ENCODE assay signal across 8 cellular contexts in genomic region chr12:46382425-46382973, GRCh38. TPM values are rescaled to one million over a fixed set of nuclear protein-coding genes. Genes with fewer than 3 reads are reported as not detected.
A peak's percentile ranks its signal among the peaks of the same experiment; 100 is the strongest.
DNase-seq lines count a peak whose midpoint lies in the region; ATAC-seq, FAIRE-seq and TF ChIP-seq lines count a peak whose summit lies in the region.

No MANE protein-coding gene starts in this region.

- H3K9me3 ChIP-seq in cardiac muscle cell (ENCODE audit: low read depth) (no peaks in the 10 kb centered on the region), ascending aorta (no peaks in the 10 kb centered on the region), lower lobe of right lung (no peaks in the 10 kb centered on the region), upper lobe of right lung (no peaks in the 10 kb centered on the region)

- intact Hi-C loops in cardiac septum (cut with DNase I): loop anchor here (5.0 kb wide), 4 partner anchors 50 to 140 kb away; no protein-coding TSS in a partner anchor
- intact Hi-C loops in ascending aorta (cut with DNase I): loop anchor here (5.0 kb wide), 3 partner anchors 80 to 235 kb away; no protein-coding TSS in a partner anchor
- intact Hi-C loops in lower lobe of right lung (cut with DNase I): no loop called here
- intact Hi-C loops in upper lobe of right lung (cut with DNase I): no loop called here

- TF ChIP-seq CTCF in cardiac muscle cell (IDR thresholded peaks at IDR 0.05; ENCODE audit: low read depth, low read length) (no peak), ascending aorta (IDR thresholded peaks at IDR 0.05) (peak in 1 of 3 experiments; percentile 1), lower lobe of right lung (IDR thresholded peaks at IDR 0.05) (no peak), upper lobe of right lung (IDR thresholded peaks at IDR 0.05) (no peak)

- H3K4me3 ChIP-seq in cardiac muscle cell (peak overlapping the region; percentile 53), ascending aorta (peak overlapping the region; percentile 89 to 95), lower lobe of right lung (peak overlapping the region; percentile 68), upper lobe of right lung (peak overlapping the region; percentile 74)

- peak overlapping the region; percentile 94 for H3K27ac ChIP-seq in cardiac muscle cell
- peak overlapping the region; percentile 95 to 100 for H3K27ac ChIP-seq in ascending aorta
- peak overlapping the region; percentile 98 for H3K27ac ChIP-seq in lower lobe of right lung
- H3K27ac ChIP-seq in upper lobe of right lung: peak overlapping the region; percentile 99

- H3K36me3 ChIP-seq in cardiac muscle cell: no peaks in the 10 kb centered on the region
- H3K36me3 ChIP-seq in ascending aorta: no peaks in the 10 kb centered on the region
- H3K36me3 ChIP-seq in lower lobe of right lung: no peaks in the 10 kb centered on the region
- no peaks in the 10 kb centered on the region for H3K36me3 ChIP-seq in upper lobe of right lung

- DNase-seq in cardiac muscle cell (ENCODE audit: low read depth in 1 of 2, low spot score in 1 of 2): no peak
- no peak for DNase-seq in cardiac septum (ENCODE audit: low spot score)
- DNase-seq in ascending aorta (ENCODE audit: low spot score in 2 of 2): peak in 1 of 2 donors; percentile 65
- DNase-seq in lower lobe of right lung: no peak
- DNase-seq in upper lobe of right lung: no peak
- no peak for DNase-seq in urothelium cell line (ENCODE audit: low spot score)
- no peak for DNase-seq in NCI-H2029 treated with DMSO at 0.1 percent for 48 hours (lab: John Stamatoyannopoulos, UW)

- H3K27me3 ChIP-seq in cardiac muscle cell (no peaks in the 10 kb centered on the region), ascending aorta (no peaks in the 10 kb centered on the region), lower lobe of right lung (ENCODE audit: low read depth) (no peaks in the 10 kb centered on the region), upper lobe of right lung (no peaks in the 10 kb centered on the region)

- no peak for FAIRE-seq in urothelium cell line (lab: Jason Lieb, UNC)

- ATAC-seq in lower lobe of right lung (no peak), upper lobe of right lung (no peak), GM21717 (IDR thresholded peaks at IDR 0.05; ENCODE audit: unreplicated experiment) (no peak)

- peaks cover 35% of the 10 kb centered on the region for H3K4me1 ChIP-seq in cardiac muscle cell (ENCODE audit: low read depth)
- H3K4me1 ChIP-seq in ascending aorta: peaks cover 8 to 29% of the 10 kb centered on the region in 2 donors
- peaks cover 43% of the 10 kb centered on the region for H3K4me1 ChIP-seq in lower lobe of right lung
- peaks cover 39% of the 10 kb centered on the region for H3K4me1 ChIP-seq in upper lobe of right lung

RNA-seq across cellular contexts. Expression of gene SLC38A2, which starts 9.9 kb away (rescaled TPM):
- 169 and 201 TPM in 2 replicates for total RNA-seq in cardiac muscle cell
- polyA plus RNA-seq in cardiac muscle cell: 78.3 and 101 TPM in 2 replicates
- 140 TPM for total RNA-seq in cardiac septum
- 384 TPM for total RNA-seq in ascending aorta
- 284 TPM for total RNA-seq in lower lobe of right lung
- 343 TPM for total RNA-seq in upper lobe of right lung

Comparison
In these comparisons a context has a peak if more than half of its experiments do, and no peak if none do; other contexts are left out.
1. intact Hi-C loops: an anchor here in cardiac septum (5.0 kb wide) and ascending aorta (5.0 kb wide); none called in lower lobe of right lung and upper lobe of right lung.